Comparison of ENCODE assay signal across 1 cellular context in genomic region chr14:68191567-68192321, GRCh38.
A peak's percentile ranks its signal among the peaks of the same experiment; 100 is the strongest.
TF ChIP-seq lines count a peak whose summit lies in the region.

No MANE protein-coding gene starts in this region.

TF ChIP-seq in HepG2, 621 proteins besides CTCF, POLR2A, EP300 and RAD21 (continued from another document and continues in another):
- TF ChIP-seq TFDP2 (CRISPR knock-in tag; IDR thresholded peaks at IDR 0.05): no peak
- TF ChIP-seq JUNB (CRISPR knock-in tag; IDR thresholded peaks at IDR 0.05; ENCODE audit: borderline replicate concordance): no peak
- no peak for TF ChIP-seq EZH2 (conservative IDR thresholded peaks at IDR 0.05; ENCODE audit: low read depth, low read length)
- TF ChIP-seq MBNL3 (CRISPR knock-in tag; conservative IDR thresholded peaks at IDR 0.05): no peak
- no peak for TF ChIP-seq MTERF4 (CRISPR knock-in tag; IDR thresholded peaks at IDR 0.05)
- TF ChIP-seq ZBTB33 (CRISPR knock-in tag; IDR thresholded peaks at IDR 0.05): no peak
- TF ChIP-seq NAIF1 (CRISPR knock-in tag; IDR thresholded peaks at IDR 0.05; ENCODE audit: borderline replicate concordance): no peak
- TF ChIP-seq REL (CRISPR knock-in tag; conservative IDR thresholded peaks at IDR 0.05): no peak
- TF ChIP-seq RNF2 (conservative IDR thresholded peaks at IDR 0.05; ENCODE audit: low read depth): no peak
- TF ChIP-seq ATF2 (CRISPR knock-in tag; IDR thresholded peaks at IDR 0.05): no peak
- TF ChIP-seq ZMAT3 (CRISPR knock-in tag; conservative IDR thresholded peaks at IDR 0.05): no peak
- no peak for TF ChIP-seq GPBP1L1 (CRISPR knock-in tag; IDR thresholded peaks at IDR 0.05)
- TF ChIP-seq ARHGAP35 (CRISPR knock-in tag; IDR thresholded peaks at IDR 0.05; ENCODE audit: borderline replicate concordance): no peak
- no peak for TF ChIP-seq ZNF777 (CRISPR knock-in tag; IDR thresholded peaks at IDR 0.05)
- TF ChIP-seq ZNF709 (CRISPR knock-in tag; IDR thresholded peaks at IDR 0.05): no peak
- no peak for TF ChIP-seq MEIS2 (CRISPR knock-in tag; IDR thresholded peaks at IDR 0.05)
- TF ChIP-seq ZNF703 (CRISPR knock-in tag; IDR thresholded peaks at IDR 0.05; ENCODE audit: borderline replicate concordance): no peak
- TF ChIP-seq ZKSCAN1 (IDR thresholded peaks at IDR 0.05; ENCODE audit: low read length): no peak
- TF ChIP-seq BRD4 (CRISPR knock-in tag; IDR thresholded peaks at IDR 0.05): no peak
- TF ChIP-seq ZNF660 (CRISPR knock-in tag; IDR thresholded peaks at IDR 0.05; ENCODE audit: borderline replicate concordance, low read depth): no peak
- no peak for TF ChIP-seq WIZ (CRISPR knock-in tag; IDR thresholded peaks at IDR 0.05)
- TF ChIP-seq ELF3 (CRISPR knock-in tag; IDR thresholded peaks at IDR 0.05): peak; percentile 79; the same call in 1 of the 2 replicates
- TF ChIP-seq RFX5 (IDR thresholded peaks at IDR 0.05; ENCODE audit: low read depth, low read length): no peak
- TF ChIP-seq ZNF30 (CRISPR knock-in tag; IDR thresholded peaks at IDR 0.05): no peak
- no peak for TF ChIP-seq RBM39 (IDR thresholded peaks at IDR 0.05; ENCODE audit: low read depth, low read length, poor library complexity, severe bottlenecking)
- TF ChIP-seq SRSF4 (IDR thresholded peaks at IDR 0.05; ENCODE audit: low read depth, low read length, poor library complexity, severe bottlenecking): no peak
- TF ChIP-seq ZNF205 (CRISPR knock-in tag; IDR thresholded peaks at IDR 0.05): no peak
- TF ChIP-seq ZNF225 (CRISPR knock-in tag; IDR thresholded peaks at IDR 0.05): no peak
- no peak for TF ChIP-seq CBX2 (IDR thresholded peaks at IDR 0.05; ENCODE audit: low read depth, low read length)
- no peak for TF ChIP-seq CBX2 (CRISPR knock-in tag; IDR thresholded peaks at IDR 0.05; ENCODE audit: low read depth)
- TF ChIP-seq TAF15 (IDR thresholded peaks at IDR 0.05; ENCODE audit: low read depth, low read length, poor library complexity, severe bottlenecking): no peak
- peak; percentile 81 for TF ChIP-seq HMG20A (CRISPR knock-in tag; IDR thresholded peaks at IDR 0.05; ENCODE audit: borderline replicate concordance)
- TF ChIP-seq RARA (CRISPR knock-in tag; IDR thresholded peaks at IDR 0.05): peak; percentile 99
- no peak for TF ChIP-seq MLLT10 (CRISPR knock-in tag; IDR thresholded peaks at IDR 0.05)
- no peak for TF ChIP-seq ZNF547 (CRISPR knock-in tag; IDR thresholded peaks at IDR 0.05)
- TF ChIP-seq MLX (CRISPR knock-in tag; IDR thresholded peaks at IDR 0.05): no peak
- no peak; the same call in 1 of the 2 replicates for TF ChIP-seq EHMT2 (IDR thresholded peaks at IDR 0.05; ENCODE audit: borderline replicate concordance, low read depth, low read length)
- no peak for TF ChIP-seq ATM (IDR thresholded peaks at IDR 0.05; ENCODE audit: borderline replicate concordance)
- no peak for TF ChIP-seq ZNF569 (CRISPR knock-in tag; IDR thresholded peaks at IDR 0.05; ENCODE audit: borderline replicate concordance)
- no peak for TF ChIP-seq NFRKB (IDR thresholded peaks at IDR 0.05)
- TF ChIP-seq ZBTB20 (CRISPR knock-in tag; IDR thresholded peaks at IDR 0.05; ENCODE audit: borderline replicate concordance, low read depth): no peak
- TF ChIP-seq RFX1 (IDR thresholded peaks at IDR 0.05): no peak
- no peak for TF ChIP-seq ZNF235 (CRISPR knock-in tag; IDR thresholded peaks at IDR 0.05; ENCODE audit: borderline replicate concordance)
- no peak for TF ChIP-seq ZFP36L2 (CRISPR knock-in tag; IDR thresholded peaks at IDR 0.05)
- TF ChIP-seq TFE3 (CRISPR knock-in tag; IDR thresholded peaks at IDR 0.05): peak; percentile 94
- TF ChIP-seq FOXC1 (CRISPR knock-in tag; IDR thresholded peaks at IDR 0.05; ENCODE audit: borderline replicate concordance): no peak
- TF ChIP-seq ZBTB26 (CRISPR knock-in tag; IDR thresholded peaks at IDR 0.05; ENCODE audit: borderline replicate concordance): no peak
- no peak for TF ChIP-seq ZNF253 (CRISPR knock-in tag; IDR thresholded peaks at IDR 0.05; ENCODE audit: borderline replicate concordance)
- no peak for TF ChIP-seq ZNF432 (CRISPR knock-in tag; IDR thresholded peaks at IDR 0.05; ENCODE audit: borderline replicate concordance)
- no peak for TF ChIP-seq ZSCAN20 (CRISPR knock-in tag; IDR thresholded peaks at IDR 0.05; ENCODE audit: borderline replicate concordance)
- no peak for TF ChIP-seq SP4 (CRISPR knock-in tag; IDR thresholded peaks at IDR 0.05)
- no peak for TF ChIP-seq ZNF24 (IDR thresholded peaks at IDR 0.05)
- TF ChIP-seq FOXO4 (CRISPR knock-in tag; conservative IDR thresholded peaks at IDR 0.05): no peak
- no peak for TF ChIP-seq SRSF1 (optimal IDR thresholded peaks at IDR 0.05; ENCODE audit: low read depth, low read length)
- TF ChIP-seq ZC3H13 (CRISPR knock-in tag; IDR thresholded peaks at IDR 0.05): no peak
- TF ChIP-seq ZNF282 (IDR thresholded peaks at IDR 0.05; ENCODE audit: partially characterized antibody): no peak
- no peak for TF ChIP-seq ZNF33A (CRISPR knock-in tag; IDR thresholded peaks at IDR 0.05; ENCODE audit: borderline replicate concordance)
- TF ChIP-seq ZNF326 (CRISPR knock-in tag; IDR thresholded peaks at IDR 0.05; ENCODE audit: borderline replicate concordance): no peak
- no peak for TF ChIP-seq ZNF274 (CRISPR knock-in tag; IDR thresholded peaks at IDR 0.05)
- TF ChIP-seq SAP130 (CRISPR knock-in tag; IDR thresholded peaks at IDR 0.05; ENCODE audit: low read depth): peak; percentile 58
- TF ChIP-seq ZSCAN12 (CRISPR knock-in tag; IDR thresholded peaks at IDR 0.05): no peak
- TF ChIP-seq ZNF619 (CRISPR knock-in tag; IDR thresholded peaks at IDR 0.05): no peak
- peak; percentile 20 for TF ChIP-seq ASH2L (IDR thresholded peaks at IDR 0.05; ENCODE audit: insufficient read length, low read depth, low read length)
- TF ChIP-seq ZBTB46 (CRISPR knock-in tag; IDR thresholded peaks at IDR 0.05; ENCODE audit: borderline replicate concordance): no peak
- TF ChIP-seq CAMTA2 (CRISPR knock-in tag; IDR thresholded peaks at IDR 0.05; ENCODE audit: borderline replicate concordance): no peak
- no peak for TF ChIP-seq ZNF256 (CRISPR knock-in tag; conservative IDR thresholded peaks at IDR 0.05)
- peak; percentile 41; the same call in 1 of the 2 replicates for TF ChIP-seq MBD4 (IDR thresholded peaks at IDR 0.05; ENCODE audit: borderline replicate concordance, low read length)
